In the genomic region with DNA sequence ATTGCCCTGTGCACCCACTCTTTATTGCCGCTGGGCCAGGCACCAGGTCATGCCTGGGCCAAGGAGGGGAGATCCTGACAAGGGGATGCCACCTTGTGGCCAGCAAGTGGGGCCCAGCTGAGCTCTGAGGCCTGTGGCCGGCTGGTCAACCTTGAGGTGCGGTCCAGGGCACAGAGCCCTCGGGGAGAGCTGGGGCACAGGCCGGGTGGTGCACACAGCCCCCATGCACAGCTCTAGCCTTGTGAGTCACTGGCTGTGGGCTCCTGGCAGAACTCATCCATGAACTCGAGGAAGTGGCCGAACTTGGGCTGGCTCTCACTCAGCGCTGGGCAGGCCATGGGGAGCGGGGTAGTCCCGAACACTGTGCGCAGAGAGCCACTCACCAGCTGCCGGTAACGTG, we compare ENCODE assay signal across 21 cellular contexts.
DNase-seq lines count a peak whose midpoint lies in the region; ATAC-seq and TF ChIP-seq lines count a peak whose summit lies in the region.
"Had no signal": no experiment of that assay in that cellular context is flagged by ENCODE, and none has a peak within 500 bp of the region (broad histone marks: within the 10 kb centered on the region; RNA-seq: fewer than 3 reads in every experiment).

No MANE protein-coding gene starts in this region.

- RAD21 ChIA-PET in HCT116 (lab: Charles Lee; ENCODE audit: low non-redundant PET in 1 of 2, low total read pairs in 2 of 2, uncharacterized antibody in 2 of 2, unreplicated experiment in 2 of 2), result no interaction called here

- no peaks in the 10 kb centered on the region for H4K20me1 ChIP-seq in HCT116 (ENCODE audit: insufficient read depth)

- H3K79me2 ChIP-seq in HCT116 (ENCODE audit: insufficient read depth, low read length), result no peaks in the 10 kb centered on the region

- H3K9ac ChIP-seq in HCT116 (ENCODE audit: low read length), result no peak overlapping the region
- H3K9ac ChIP-seq: BLaER1 treated with 17β-estradiol and CSF1 and Interleukin-3, amounts not matched to agents 10 nM and 100 nM had no signal

- H3K36me3 ChIP-seq in HCT116 (ENCODE audit: control insufficient read depth in 1 of 2, insufficient read depth in 2 of 2, low read length in 2 of 2) (peaks cover 11 to 12% of the 10 kb centered on the region in 2 experiments), mucosa of descending colon (ENCODE audit: low read depth) (no peaks in the 10 kb centered on the region)

- no peak for TF ChIP-seq POLR2A in HCT116 (IDR thresholded peaks at IDR 0.05; ENCODE audit: borderline replicate concordance, extremely low read depth, insufficient read depth, insufficient read length)

- no peaks in the 10 kb centered on the region for H3K9me2 ChIP-seq in HCT116 (ENCODE audit: insufficient read depth)

- peak; percentile 26 for TF ChIP-seq CTCF in GM10248 (IDR thresholded peaks at IDR 0.05; ENCODE audit: control extremely low read depth, extremely low read depth, low read depth, missing control alignments)
- no peak for TF ChIP-seq CTCF in HCT116 (IDR thresholded peaks at IDR 0.05 in 2 of 3, conservative IDR thresholded peaks at IDR 0.05 in 1 of 3; ENCODE audit: borderline replicate concordance in 1 of 3, insufficient read depth in 1 of 3, low read depth in 2 of 3, low read length in 2 of 3)
- peak in 33 of 56 donors; percentile 6 to 55 (median 30) for TF ChIP-seq CTCF in dorsolateral prefrontal cortex (IDR thresholded peaks at IDR 0.05 in 54 of 56, conservative IDR thresholded peaks at IDR 0.05 in 2 of 56; ENCODE audit: low read depth in 1 of 56, partially characterized antibody in 56 of 56)
- TF ChIP-seq CTCF in mucosa of descending colon (IDR thresholded peaks at IDR 0.05), result no peak

- no peak overlapping the region for H3K4me2 ChIP-seq in HCT116 (ENCODE audit: low read length)
- H3K4me2 ChIP-seq: BLaER1 treated with 17β-estradiol and CSF1 and Interleukin-3, amounts not matched to agents 10 nM and 100 nM had no signal

- H3K4me1 ChIP-seq in HCT116 (ENCODE audit: control insufficient read depth in 1 of 2, insufficient read depth in 2 of 2, low read length in 2 of 2) (no peaks in the 10 kb centered on the region), mucosa of descending colon (ENCODE audit: low read depth) (no peaks in the 10 kb centered on the region)
- H3K4me1 ChIP-seq: psoas muscle had no signal

- CTCF ChIA-PET in GM10248 (lab: Yijun Ruan, JAX), result no interaction called here
- CTCF ChIA-PET in HCT116 (lab: Charles Lee), result no interaction called here

- H3K9me3 ChIP-seq in HCT116 (ENCODE audit: control insufficient read depth in 1 of 2, insufficient read depth in 1 of 2, low read depth in 1 of 2, low read length in 2 of 2), result no peaks in the 10 kb centered on the region
- no peaks in the 10 kb centered on the region for H3K9me3 ChIP-seq in mucosa of descending colon
- H3K9me3 ChIP-seq: BLaER1 treated with 17β-estradiol and CSF1 and Interleukin-3, amounts not matched to agents 10 nM and 100 nM; Caco-2; neutrophil; psoas muscle had no signal

- no TSS peak for BruUV-seq in HCT116 (replicated peaks; lab: Mats Ljungman, UMichigan)

- POLR2A ChIA-PET in GM10248 (lab: Yijun Ruan, JAX) (no interaction called here), HCT116 (lab: Charles Lee) (no interaction called here)

- no peak overlapping the region for H3K4me3 ChIP-seq in HCT116 (replicated peaks in 1 of 2; ENCODE audit: low read depth in 1 of 2, low read length in 2 of 2)
- H3K4me3 ChIP-seq in dorsolateral prefrontal cortex, result no peak overlapping the region
- no peak overlapping the region for H3K4me3 ChIP-seq in mucosa of descending colon
- H3K4me3 ChIP-seq: BLaER1 treated with 17β-estradiol and CSF1 and Interleukin-3, amounts not matched to agents 10 nM and 100 nM; psoas muscle had no signal

- no peak overlapping the region for H2AFZ ChIP-seq in HCT116 (ENCODE audit: low read depth, low read length, poor library complexity, severe bottlenecking)

- H3K27ac ChIP-seq in HCT116 (ENCODE audit: low read depth, low read length) (no peak overlapping the region), dorsolateral prefrontal cortex (peak overlapping the region in 3 of 59 donors; percentile 1 to 36 (median 25))
- H3K27ac ChIP-seq: BLaER1 treated with 17β-estradiol and CSF1 and Interleukin-3, amounts not matched to agents 10 nM and 100 nM; neutrophil; psoas muscle had no signal

- ATAC-seq in HCT116 (peak; percentile 54), mucosa of descending colon (peak; percentile 17)

- no peaks in the 10 kb centered on the region for H3K27me3 ChIP-seq in HCT116 (ENCODE audit: insufficient read depth, low read length)
- H3K27me3 ChIP-seq in dorsolateral prefrontal cortex, result no peaks in the 10 kb centered on the region
- H3K27me3 ChIP-seq: BLaER1 treated with 17β-estradiol and CSF1 and Interleukin-3, amounts not matched to agents 10 nM and 100 nM; neutrophil had no signal

- intact Hi-C loops in HCT116 (cut with micrococcal nuclease), result no loop called here
- intact Hi-C loops in dorsolateral prefrontal cortex (cut with DNase I), result loop anchor here (5.0 to 10.0 kb wide), 2 partner anchors 96 to 98 kb away; a partner anchor contains a TSS
- intact Hi-C loops in mucosa of descending colon (cut with DNase I, micrococcal nuclease), result no loop called here

- DNase-seq in GM10248 (ENCODE audit: extremely low spot score) (no peak), HCT116 (ENCODE audit: low read depth, low spot score) (no peak), dorsolateral prefrontal cortex (peak in 1 of 10 donors; percentile 30), mucosa of descending colon (no peak), OCI-M2 (lab: John Stamatoyannopoulos, UW; ENCODE audit: unreplicated experiment) (no peak), NCI-H510A (lab: John Stamatoyannopoulos, UW) (no peak), activated gamma-delta T cell (lab: John Stamatoyannopoulos, UW) (no peak)
- DNase-seq: ACHN; activated CD4-positive, alpha-beta T cell treated with anti-CD3 and anti-CD28 coated beads for 48 hours; activated naive CD4-positive, alpha-beta T cell treated with anti-CD3 and anti-CD28 coated beads for 36 hours; activated T-cell treated with anti-CD3 and anti-CD28 coated beads, Interleukin-2, amount 50 U/mL, for 48 hours; Caco-2; DMS79; KBM-7; kidney; NCI-H1436 treated with DMSO at 0.1 percent for 48 hours; NCI-H524; psoas muscle; T-helper 2 cell had no signal

- TF ChIP-seq RAD21 in HCT116 (IDR thresholded peaks at IDR 0.05; ENCODE audit: low read depth), result no peak

TF ChIP-seq in HCT116, 20 proteins besides CTCF, POLR2A, EP300 and RAD21 (continues in another document):
- TF ChIP-seq, protein P1, sequence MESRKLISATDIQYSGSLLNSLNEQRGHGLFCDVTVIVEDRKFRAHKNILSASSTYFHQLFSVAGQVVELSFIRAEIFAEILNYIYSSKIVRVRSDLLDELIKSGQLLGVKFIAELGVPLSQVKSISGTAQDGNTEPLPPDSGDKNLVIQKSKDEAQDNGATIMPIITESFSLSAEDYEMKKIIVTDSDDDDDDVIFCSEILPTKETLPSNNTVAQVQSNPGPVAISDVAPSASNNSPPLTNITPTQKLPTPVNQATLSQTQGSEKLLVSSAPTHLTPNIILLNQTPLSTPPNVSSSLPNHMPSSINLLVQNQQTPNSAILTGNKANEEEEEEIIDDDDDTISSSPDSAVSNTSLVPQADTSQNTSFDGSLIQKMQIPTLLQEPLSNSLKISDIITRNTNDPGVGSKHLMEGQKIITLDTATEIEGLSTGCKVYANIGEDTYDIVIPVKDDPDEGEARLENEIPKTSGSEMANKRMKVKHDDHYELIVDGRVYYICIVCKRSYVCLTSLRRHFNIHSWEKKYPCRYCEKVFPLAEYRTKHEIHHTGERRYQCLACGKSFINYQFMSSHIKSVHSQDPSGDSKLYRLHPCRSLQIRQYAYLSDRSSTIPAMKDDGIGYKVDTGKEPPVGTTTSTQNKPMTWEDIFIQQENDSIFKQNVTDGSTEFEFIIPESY (IDR thresholded peaks at IDR 0.05; ENCODE audit: extremely low read depth, insufficient replicate concordance, low read length), result no peak
- TF ChIP-seq ELF1 (IDR thresholded peaks at IDR 0.05; ENCODE audit: borderline replicate concordance, low read depth) (no peak), SIN3A (IDR thresholded peaks at IDR 0.05; ENCODE audit: low read depth) (no peak), EZH2phosphoT487 (IDR thresholded peaks at IDR 0.05; ENCODE audit: borderline replicate concordance) (no peak), SRF (IDR thresholded peaks at IDR 0.05; ENCODE audit: low read depth) (no peak), TCF7L2 (IDR thresholded peaks at IDR 0.05; ENCODE audit: borderline replicate concordance, extremely low read depth, insufficient read depth, insufficient read length) (no peak)
- TF ChIP-seq, protein P2, sequence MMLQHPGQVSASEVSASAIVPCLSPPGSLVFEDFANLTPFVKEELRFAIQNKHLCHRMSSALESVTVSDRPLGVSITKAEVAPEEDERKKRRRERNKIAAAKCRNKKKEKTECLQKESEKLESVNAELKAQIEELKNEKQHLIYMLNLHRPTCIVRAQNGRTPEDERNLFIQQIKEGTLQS (IDR thresholded peaks at IDR 0.05), result no peak
- TF ChIP-seq, protein P3, sequence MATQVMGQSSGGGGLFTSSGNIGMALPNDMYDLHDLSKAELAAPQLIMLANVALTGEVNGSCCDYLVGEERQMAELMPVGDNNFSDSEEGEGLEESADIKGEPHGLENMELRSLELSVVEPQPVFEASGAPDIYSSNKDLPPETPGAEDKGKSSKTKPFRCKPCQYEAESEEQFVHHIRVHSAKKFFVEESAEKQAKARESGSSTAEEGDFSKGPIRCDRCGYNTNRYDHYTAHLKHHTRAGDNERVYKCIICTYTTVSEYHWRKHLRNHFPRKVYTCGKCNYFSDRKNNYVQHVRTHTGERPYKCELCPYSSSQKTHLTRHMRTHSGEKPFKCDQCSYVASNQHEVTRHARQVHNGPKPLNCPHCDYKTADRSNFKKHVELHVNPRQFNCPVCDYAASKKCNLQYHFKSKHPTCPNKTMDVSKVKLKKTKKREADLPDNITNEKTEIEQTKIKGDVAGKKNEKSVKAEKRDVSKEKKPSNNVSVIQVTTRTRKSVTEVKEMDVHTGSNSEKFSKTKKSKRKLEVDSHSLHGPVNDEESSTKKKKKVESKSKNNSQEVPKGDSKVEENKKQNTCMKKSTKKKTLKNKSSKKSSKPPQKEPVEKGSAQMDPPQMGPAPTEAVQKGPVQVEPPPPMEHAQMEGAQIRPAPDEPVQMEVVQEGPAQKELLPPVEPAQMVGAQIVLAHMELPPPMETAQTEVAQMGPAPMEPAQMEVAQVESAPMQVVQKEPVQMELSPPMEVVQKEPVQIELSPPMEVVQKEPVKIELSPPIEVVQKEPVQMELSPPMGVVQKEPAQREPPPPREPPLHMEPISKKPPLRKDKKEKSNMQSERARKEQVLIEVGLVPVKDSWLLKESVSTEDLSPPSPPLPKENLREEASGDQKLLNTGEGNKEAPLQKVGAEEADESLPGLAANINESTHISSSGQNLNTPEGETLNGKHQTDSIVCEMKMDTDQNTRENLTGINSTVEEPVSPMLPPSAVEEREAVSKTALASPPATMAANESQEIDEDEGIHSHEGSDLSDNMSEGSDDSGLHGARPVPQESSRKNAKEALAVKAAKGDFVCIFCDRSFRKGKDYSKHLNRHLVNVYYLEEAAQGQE (IDR thresholded peaks at IDR 0.05; ENCODE audit: low read depth), result no peak
- TF ChIP-seq, protein P4, sequence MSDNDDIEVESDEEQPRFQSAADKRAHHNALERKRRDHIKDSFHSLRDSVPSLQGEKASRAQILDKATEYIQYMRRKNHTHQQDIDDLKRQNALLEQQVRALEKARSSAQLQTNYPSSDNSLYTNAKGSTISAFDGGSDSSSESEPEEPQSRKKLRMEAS (IDR thresholded peaks at IDR 0.05), result no peak

Comparison
In these comparisons a context has a peak if more than half of its experiments do, and no peak if none do; other contexts are left out.
1. CTCF ChIP-seq: peak in GM10248 (single experiment) and dorsolateral prefrontal cortex (33 of 56); none in HCT116 (0 of 3) and mucosa of descending colon (single experiment).
2. intact Hi-C loops: an anchor here in dorsolateral prefrontal cortex (5.0 to 10.0 kb wide); none called in HCT116 and mucosa of descending colon.